ENCODE assay signal across 19 cellular contexts in genomic region chr10:132722980-132723970, GRCh38.
DNase-seq lines count a peak whose midpoint lies in the region; ATAC-seq and TF ChIP-seq lines count a peak whose summit lies in the region.
"Had no signal": no experiment of that assay in that cellular context is flagged by ENCODE, and none has a peak within 500 bp of the region (broad histone marks: within the 10 kb centered on the region; RNA-seq: fewer than 3 reads in every experiment).

No MANE protein-coding gene starts in this region.

- WGBS in right cardiac atrium = 80% methylated on average over 49 of the region's 49 CpGs

- H3K36me3 Mint-ChIP-seq in T-helper 2 cell treated with Interferon-gamma antibody and Interleukin-4, amounts not matched to agents 5 μg/mL and 100 μg/mL, for 36 hours (ENCODE audit: low read depth) = no peaks in the 10 kb centered on the region
- H3K36me3 Mint-ChIP-seq: activated naive CD8-positive, alpha-beta T cell treated with anti-CD3 and anti-CD28 coated beads, Interleukin-2, amount 10 ng/mL, durations not matched to agents 7 days and 5 days had no signal

- H3K4me3 ChIP-seq in SJCRH30 = peak overlapping the region; percentile 36
- no peak overlapping the region for H3K4me3 ChIP-seq in right cardiac atrium (ENCODE audit: low read length)
- H3K4me3 ChIP-seq in skeletal muscle cell (ENCODE audit: low read depth, low read length) = no peak overlapping the region
- H3K4me3 ChIP-seq: lower lobe of right lung had no signal

- no peaks in the 10 kb centered on the region for H3K36me3 ChIP-seq in SJCRH30

- no peak overlapping the region for H3K4me3 Mint-ChIP-seq in T-helper 2 cell treated with Interferon-gamma antibody and Interleukin-4, amounts not matched to agents 5 μg/mL and 100 μg/mL, for 36 hours
- H3K4me3 Mint-ChIP-seq: activated naive CD8-positive, alpha-beta T cell treated with anti-CD3 and anti-CD28 coated beads, Interleukin-2, amount 10 ng/mL, durations not matched to agents 7 days and 5 days had no signal

- ATAC-seq in right cardiac atrium (peak; percentile 19 to 70), HG03135 (IDR thresholded peaks at IDR 0.05; ENCODE audit: unreplicated experiment) (no peak)
- ATAC-seq: lower lobe of right lung had no signal

- intact Hi-C loops in right cardiac atrium (cut with DNase I) = no loop called here

- no peaks in the 10 kb centered on the region for H3K9me3 Mint-ChIP-seq in T-helper 2 cell treated with Interferon-gamma antibody and Interleukin-4, amounts not matched to agents 5 μg/mL and 100 μg/mL, for 36 hours
- H3K9me3 Mint-ChIP-seq: activated naive CD8-positive, alpha-beta T cell treated with anti-CD3 and anti-CD28 coated beads, Interleukin-2, amount 10 ng/mL, durations not matched to agents 7 days and 5 days had no signal

- no peaks in the 10 kb centered on the region for H3K27me3 ChIP-seq in SJCRH30
- H3K27me3 ChIP-seq in right cardiac atrium (ENCODE audit: control insufficient read depth, insufficient read depth) = no peaks in the 10 kb centered on the region

- no peak overlapping the region for H3K27ac Mint-ChIP-seq in T-helper 2 cell treated with Interferon-gamma antibody and Interleukin-4, amounts not matched to agents 5 μg/mL and 100 μg/mL, for 36 hours
- H3K27ac Mint-ChIP-seq: activated naive CD8-positive, alpha-beta T cell treated with anti-CD3 and anti-CD28 coated beads, Interleukin-2, amount 10 ng/mL, durations not matched to agents 7 days and 5 days had no signal

- TF ChIP-seq CTCF in GM13976 (IDR thresholded peaks at IDR 0.05; ENCODE audit: borderline replicate concordance, control extremely low read depth, extremely low read depth, insufficient read depth, missing control alignments) = no peak

- no peaks in the 10 kb centered on the region for H3K27me3 Mint-ChIP-seq in T-helper 2 cell treated with Interferon-gamma antibody and Interleukin-4, amounts not matched to agents 5 μg/mL and 100 μg/mL, for 36 hours (ENCODE audit: low read depth)
- H3K27me3 Mint-ChIP-seq: activated naive CD8-positive, alpha-beta T cell treated with anti-CD3 and anti-CD28 coated beads, Interleukin-2, amount 10 ng/mL, durations not matched to agents 7 days and 5 days had no signal

- in situ Hi-C loops in GM13976 (cut with MboI; ENCODE audit: low sequenced_read_pairs, unreplicated experiment) = no loop called here

- DNase-seq in NCI-H187 (lab: John Stamatoyannopoulos, UW) (peak; percentile 12 to 50), NCI-H187 treated with DMSO at 0.1 percent for 48 hours (lab: John Stamatoyannopoulos, UW) (no peak), SJCRH30 (peak; percentile 76 to 81), right cardiac atrium (peak in 1 of 3 donors; percentile 48), skeletal muscle cell (ENCODE audit: low read depth) (peak; percentile 44), GM13976 (ENCODE audit: low spot score) (no peak)
- DNase-seq in T-helper 2 cell treated with Interferon-gamma antibody and Interleukin-4, amounts not matched to agents 5 μg/mL and 100 μg/mL, for 36 hours (ENCODE audit: low spot score) = no peak
- DNase-seq: 8988T; activated CD4-positive, alpha-beta T cell treated with anti-CD3 and anti-CD28 coated beads, Interleukin-2, amount 50 U/mL, for 1 hour; activated naive CD8-positive, alpha-beta T cell treated with anti-CD3 and anti-CD28 coated beads, Interleukin-2, amount 10 ng/mL, durations not matched to agents 7 days and 5 days; activated T-cell treated with anti-CD3 and anti-CD28 coated beads, Interleukin-2, amount 50 U/mL, for 48 hours; C1 segment of cervical spinal cord; caudate nucleus; DND-41; effector CD8-positive, alpha-beta T cell; lower lobe of right lung; SIG-M5; stimulated activated CD4-positive, alpha-beta T cell treated with anti-CD3 and anti-CD28 coated beads, Interleukin-4, amount 100 ng/mL, for 1 hour had no signal

- H3K4me1 ChIP-seq in SJCRH30 = peaks cover 15% of the 10 kb centered on the region
- no peaks in the 10 kb centered on the region for H3K4me1 ChIP-seq in right cardiac atrium (ENCODE audit: control insufficient read depth, insufficient read depth, low read length)
- H3K4me1 ChIP-seq: lower lobe of right lung had no signal

- H3K9me3 ChIP-seq in SJCRH30 (replicated peaks) (no peaks in the 10 kb centered on the region), right cardiac atrium (ENCODE audit: control insufficient read depth, low read length) (no peaks in the 10 kb centered on the region)
- H3K9me3 ChIP-seq: lower lobe of right lung had no signal

- H3K27ac ChIP-seq in SJCRH30 = peak overlapping the region; percentile 98
- H3K27ac ChIP-seq in right cardiac atrium (ENCODE audit: low read length) = no peak overlapping the region
- H3K27ac ChIP-seq: lower lobe of right lung had no signal

- no peaks in the 10 kb centered on the region for H3K4me1 Mint-ChIP-seq in T-helper 2 cell treated with Interferon-gamma antibody and Interleukin-4, amounts not matched to agents 5 μg/mL and 100 μg/mL, for 36 hours (ENCODE audit: low read depth)
- H3K4me1 Mint-ChIP-seq: activated naive CD8-positive, alpha-beta T cell treated with anti-CD3 and anti-CD28 coated beads, Interleukin-2, amount 10 ng/mL, durations not matched to agents 7 days and 5 days had no signal

Comparison
In these comparisons a context has a peak if more than half of its experiments do, and no peak if none do; other contexts are left out.
1. DNase-seq: peak in NCI-H187 (2 of 2), SJCRH30 (2 of 2) and skeletal muscle cell (single experiment); none in NCI-H187 treated with DMSO at 0.1 percent for 48 hours (single experiment), T-helper 2 cell treated with Interferon-gamma antibody and Interleukin-4, amounts not matched to agents 5 μg/mL and 100 μg/mL, for 36 hours (single experiment) and GM13976 (single experiment).